Comparison of ENCODE assay signal across 8 cellular contexts in the genomic region with DNA sequence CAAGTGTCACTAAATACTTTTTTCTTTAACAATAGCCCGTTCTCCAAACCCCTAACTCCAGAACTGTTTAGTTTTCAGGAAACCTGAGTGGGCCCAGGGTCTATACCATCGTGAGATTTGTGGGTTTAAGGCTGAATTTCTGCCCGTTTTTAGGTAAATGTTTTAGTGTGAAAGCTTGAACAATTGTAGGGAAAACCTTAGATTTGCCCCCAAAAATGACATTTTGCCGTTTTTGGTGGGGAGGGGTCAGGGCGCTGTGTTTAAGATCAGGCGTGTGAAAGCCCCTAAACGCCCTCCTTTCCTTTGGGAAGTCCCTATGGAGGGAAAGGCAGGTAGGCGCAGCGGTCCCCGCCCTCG. TPM values are rescaled to one million over a fixed set of nuclear protein-coding genes. Genes with fewer than 3 reads are reported as not detected.
A peak's percentile ranks its signal among the peaks of the same experiment; 100 is the strongest.
DNase-seq lines count a peak whose midpoint lies in the region; ATAC-seq and TF ChIP-seq lines count a peak whose summit lies in the region.

No MANE protein-coding gene starts in this region.

- peak overlapping the region; percentile 82 to 87 for H3K27ac ChIP-seq in prostate gland

- TF ChIP-seq CTCF in endothelial cell (IDR thresholded peaks at IDR 0.05; ENCODE audit: unreplicated experiment) (no peak), prostate gland (IDR thresholded peaks at IDR 0.05) (no peak)

- no peaks in the 10 kb centered on the region for H3K9me3 Mint-ChIP-seq in endothelial cell (ENCODE audit: unreplicated experiment)

- H3K36me3 ChIP-seq in MG63 (no peaks in the 10 kb centered on the region), prostate gland (no peaks in the 10 kb centered on the region)

- DNase-seq in MG63, result no peak
- no peak for DNase-seq in endothelial cell (ENCODE audit: low spot score)
- no peak for DNase-seq in prostate gland (ENCODE audit: low spot score)
- DNase-seq in NCI-H82 treated with DMSO at 0.1 percent for 48 hours (lab: John Stamatoyannopoulos, UW; ENCODE audit: unreplicated experiment), result no peak
- no peak for DNase-seq in cerebellar nuclear complex (lab: John Stamatoyannopoulos, UW)

- peaks cover 15% of the 10 kb centered on the region for H3K4me1 Mint-ChIP-seq in endothelial cell (ENCODE audit: unreplicated experiment)

- ATAC-seq in GM18867 (IDR thresholded peaks at IDR 0.05; ENCODE audit: unreplicated experiment), result peak; percentile 13
- ATAC-seq in HG03432 (IDR thresholded peaks at IDR 0.05; ENCODE audit: unreplicated experiment), result no peak
- ATAC-seq in GM21381 (IDR thresholded peaks at IDR 0.05; ENCODE audit: unreplicated experiment), result no peak

- H3K27me3 Mint-ChIP-seq in endothelial cell (ENCODE audit: unreplicated experiment), result no peaks in the 10 kb centered on the region

- H3K27me3 ChIP-seq in MG63, result no peaks in the 10 kb centered on the region
- no peaks in the 10 kb centered on the region for H3K27me3 ChIP-seq in prostate gland (replicated peaks; ENCODE audit: insufficient read depth)

- H3K9me3 ChIP-seq in MG63 (no peaks in the 10 kb centered on the region), prostate gland (no peaks in the 10 kb centered on the region)

- peak overlapping the region; percentile 52 for H3K27ac Mint-ChIP-seq in endothelial cell (ENCODE audit: unreplicated experiment)

- H3K4me1 ChIP-seq in prostate gland (replicated peaks), result peaks cover 6% of the 10 kb centered on the region

- H3K4me3 Mint-ChIP-seq in endothelial cell (ENCODE audit: unreplicated experiment), result peak overlapping the region; percentile 86

- under 1% methylated on average over 11 of the region's 11 CpGs for WGBS in prostate gland

- TF ChIP-seq POLR2A in prostate gland (IDR thresholded peaks at IDR 0.05), result no peak

- H3K4me3 ChIP-seq in MG63 (peak overlapping the region; percentile 84), prostate gland (peak overlapping the region; percentile 55 to 71)

- peaks cover 5% of the 10 kb centered on the region for H3K36me3 Mint-ChIP-seq in endothelial cell (ENCODE audit: low read depth, unreplicated experiment)

- intact Hi-C loops in prostate gland (cut with DNase I), result loop anchor here (5.0 to 10.0 kb wide), 2 partner anchors 51 to 186 kb away; a partner anchor contains a TSS

RNA-seq across cellular contexts. Expression of a gene that starts 0.3 kb away (rescaled TPM):
- total RNA-seq in MG63 (2014; rRNA removed; shearing (Covaris generic); ENCODE audit: low replicate concordance), result 9.3 and 29.0 TPM in 2 replicates
- total RNA-seq in endothelial cell (ENCODE audit: unreplicated experiment) (47.8 TPM), prostate gland (10 to 100 TPM; 30.3 to 47.1 TPM)

RNA-seq across cellular contexts. Expression of a gene that starts 50.7 kb away (rescaled TPM):
- total RNA-seq in MG63 (2014; rRNA removed; shearing (Covaris generic); ENCODE audit: low replicate concordance), result 22.4 and 49.9 TPM in 2 replicates
- total RNA-seq in endothelial cell (ENCODE audit: unreplicated experiment) (78.3 TPM), prostate gland (10 to 100 TPM; 40.4 to 46.7 TPM)

RNA-seq across cellular contexts. Expression of a gene that starts 52.1 kb away (rescaled TPM):
- total RNA-seq in MG63 (2014; rRNA removed; shearing (Covaris generic); ENCODE audit: low replicate concordance), result 2.2 and 6.1 TPM in 2 replicates
- total RNA-seq in endothelial cell (ENCODE audit: unreplicated experiment) (9.9 TPM), prostate gland (10 to 100 TPM; 11.9 to 13.5 TPM)
